In genomic region chr21:15059397-15059796, GRCh38 we compare ENCODE assay signal across 15 cellular contexts. TPM values are rescaled to one million over a fixed set of nuclear protein-coding genes. Genes with fewer than 3 reads are reported as not detected.
A peak's percentile ranks its signal among the peaks of the same experiment; 100 is the strongest.
DNase-seq lines count a peak whose midpoint lies in the region; ATAC-seq and TF ChIP-seq lines count a peak whose summit lies in the region.
"Had no signal": no experiment of that assay in that cellular context is flagged by ENCODE, and none has a peak within 500 bp of the region (broad histone marks: within the 10 kb centered on the region; RNA-seq: fewer than 3 reads in every experiment).

No MANE protein-coding gene starts in this region.

- H3K27me3 ChIP-seq in spleen (replicated peaks in 1 of 7) = no peaks in the 10 kb centered on the region

- no peak for ATAC-seq in activated T-cell treated with anti-CD3 and anti-CD28 coated beads, Interleukin-2, amount 50 U/mL, for 72 hours (replicated peaks in 1 of 2)
- ATAC-seq in activated B cell treated with CpG ODN at 0.5 μM for 24 hours (ENCODE audit: low read depth) (no peak), Right ventricle myocardium superior (ENCODE audit: poor library complexity) (no peak), HG03135 (IDR thresholded peaks at IDR 0.05; ENCODE audit: unreplicated experiment) (no peak)
- ATAC-seq: CD8-positive, alpha-beta T cell had no signal

- peaks cover 88% of the 10 kb centered on the region for H3K4me1 Mint-ChIP-seq in activated T-cell treated with anti-CD3 and anti-CD28 coated beads, Interleukin-2, amount 50 U/mL, for 24 hours (ENCODE audit: low read depth)
- H3K4me1 Mint-ChIP-seq in activated T-cell treated with anti-CD3 and anti-CD28 coated beads, Interleukin-2, amount 50 U/mL, for 72 hours (ENCODE audit: low read depth) = peaks cover 89% of the 10 kb centered on the region
- H3K4me1 Mint-ChIP-seq in activated B cell treated with CpG ODN at 0.5 μM for 24 hours (peaks cover 89% of the 10 kb centered on the region), mesothelial cell of epicardium (peaks cover 79% of the 10 kb centered on the region)

- H3K36me3 ChIP-seq in spleen = no peaks in the 10 kb centered on the region

- H3K4me3 ChIP-seq in spleen = peak overlapping the region in 1 of 8 donors; percentile 3

- TF ChIP-seq POLR2A in spleen (IDR thresholded peaks at IDR 0.05) = no peak

- H3K9me3 Mint-ChIP-seq in activated T-cell treated with anti-CD3 and anti-CD28 coated beads, Interleukin-2, amount 50 U/mL, for 24 hours = no peaks in the 10 kb centered on the region
- no peaks in the 10 kb centered on the region for H3K9me3 Mint-ChIP-seq in activated T-cell treated with anti-CD3 and anti-CD28 coated beads, Interleukin-2, amount 50 U/mL, for 72 hours
- H3K9me3 Mint-ChIP-seq in activated B cell treated with CpG ODN at 0.5 μM for 24 hours = no peaks in the 10 kb centered on the region
- H3K9me3 Mint-ChIP-seq in mesothelial cell of epicardium = no peaks in the 10 kb centered on the region
- H3K9me3 Mint-ChIP-seq: CD8-positive, alpha-beta T cell; central memory CD8-positive, alpha-beta T cell had no signal

- DNase-seq in activated T-cell treated with anti-CD3 and anti-CD28 coated beads, Interleukin-2, amount 50 U/mL, for 24 hours = no peak
- DNase-seq in activated T-cell treated with anti-CD3 and anti-CD28 coated beads, Interleukin-2, amount 50 U/mL, for 72 hours = no peak
- DNase-seq in activated B cell treated with CpG ODN at 0.5 μM for 24 hours (no peak), mesothelial cell of epicardium (ENCODE audit: low spot score in 2 of 2, unreplicated experiment in 2 of 2) (no peak), spleen (no peak), Right ventricle myocardium superior (no peak), NCI-H524 (lab: John Stamatoyannopoulos, UW) (no peak)
- DNase-seq: 8988T; CD8-positive, alpha-beta T cell; NCI-H1092 treated with DMSO at 0.1 percent for 48 hours; NCI-H345 had no signal

- POLR2A ChIA-PET in activated B cell treated with CpG ODN at 0.5 μM for 24 hours (lab: Charles Lee) = no interaction called here

- H3K27ac ChIP-seq in spleen = peak overlapping the region in 6 of 8 donors; percentile 46 to 92 (median 53)
- H3K27ac ChIP-seq: parathyroid adenoma, VCaP had no signal

- peak overlapping the region; percentile 38 for H3K27ac Mint-ChIP-seq in activated T-cell treated with anti-CD3 and anti-CD28 coated beads, Interleukin-2, amount 50 U/mL, for 24 hours
- no peak overlapping the region for H3K27ac Mint-ChIP-seq in activated T-cell treated with anti-CD3 and anti-CD28 coated beads, Interleukin-2, amount 50 U/mL, for 72 hours
- H3K27ac Mint-ChIP-seq in activated B cell treated with CpG ODN at 0.5 μM for 24 hours (peak overlapping the region; percentile 57), mesothelial cell of epicardium (peak overlapping the region; percentile 85)

- intact Hi-C loops in activated B cell treated with CpG ODN at 0.5 μM for 24 hours (cut with micrococcal nuclease) = no loop called here
- intact Hi-C loops in spleen (cut with DNase I; ENCODE audit: low total_unique reads) = no loop called here
- intact Hi-C loops in Right ventricle myocardium superior (cut with DNase I) = no loop called here

- no peaks in the 10 kb centered on the region for H3K27me3 Mint-ChIP-seq in activated T-cell treated with anti-CD3 and anti-CD28 coated beads, Interleukin-2, amount 50 U/mL, for 24 hours
- no peaks in the 10 kb centered on the region for H3K27me3 Mint-ChIP-seq in activated T-cell treated with anti-CD3 and anti-CD28 coated beads, Interleukin-2, amount 50 U/mL, for 72 hours (ENCODE audit: low read depth)
- H3K27me3 Mint-ChIP-seq in activated B cell treated with CpG ODN at 0.5 μM for 24 hours = no peaks in the 10 kb centered on the region
- H3K27me3 Mint-ChIP-seq in mesothelial cell of epicardium (ENCODE audit: low read depth) = no peaks in the 10 kb centered on the region

- H3K36me3 Mint-ChIP-seq in activated T-cell treated with anti-CD3 and anti-CD28 coated beads, Interleukin-2, amount 50 U/mL, for 24 hours (ENCODE audit: low read depth) = peaks cover 7% of the 10 kb centered on the region
- peaks cover 0 to 2% of the 10 kb centered on the region in 2 donors for H3K36me3 Mint-ChIP-seq in activated T-cell treated with anti-CD3 and anti-CD28 coated beads, Interleukin-2, amount 50 U/mL, for 72 hours (ENCODE audit: insufficient read depth in 2 of 2)
- H3K36me3 Mint-ChIP-seq in activated B cell treated with CpG ODN at 0.5 μM for 24 hours (ENCODE audit: low read depth) = no peaks in the 10 kb centered on the region
- no peaks in the 10 kb centered on the region for H3K36me3 Mint-ChIP-seq in mesothelial cell of epicardium

- H3K9me3 ChIP-seq in spleen = no peaks in the 10 kb centered on the region

- H3K4me3 Mint-ChIP-seq in activated T-cell treated with anti-CD3 and anti-CD28 coated beads, Interleukin-2, amount 50 U/mL, for 24 hours = no peak overlapping the region
- no peak overlapping the region for H3K4me3 Mint-ChIP-seq in activated T-cell treated with anti-CD3 and anti-CD28 coated beads, Interleukin-2, amount 50 U/mL, for 72 hours
- H3K4me3 Mint-ChIP-seq in activated B cell treated with CpG ODN at 0.5 μM for 24 hours = peak overlapping the region; percentile 63
- no peak overlapping the region for H3K4me3 Mint-ChIP-seq in mesothelial cell of epicardium

- TF ChIP-seq CTCF in activated B cell treated with CpG ODN at 0.5 μM for 24 hours (IDR thresholded peaks at IDR 0.05) (no peak), mesothelial cell of epicardium (IDR thresholded peaks at IDR 0.05; ENCODE audit: unreplicated experiment) (no peak), spleen (IDR thresholded peaks at IDR 0.05 in 8 of 11, conservative IDR thresholded peaks at IDR 0.05 in 3 of 11) (no peak)

- CTCF ChIA-PET in activated B cell treated with CpG ODN at 0.5 μM for 24 hours (lab: Charles Lee) = interaction anchor here (0.7 to 1.2 kb wide), 2 partner anchors 13 to 423 kb away, joined by 3 read pairs; no protein-coding TSS in a partner anchor

- H3K4me1 ChIP-seq in spleen = peaks cover 58 to 97% (median 85%) of the 10 kb centered on the region in 6 donors
- H3K4me1 ChIP-seq: parathyroid adenoma had no signal

RNA-seq across cellular contexts. Expression of gene NRIP1, which starts 5.4 kb away (rescaled TPM):
- total RNA-seq in activated T-cell treated with anti-CD3 and anti-CD28 coated beads, Interleukin-2, amount 50 U/mL, for 72 hours = 10 to 100 TPM; 14.1 to 18.1 TPM
- total RNA-seq in activated B cell treated with CpG ODN at 0.5 μM for 24 hours (24.6 and 26.6 TPM in 2 replicates), mesothelial cell of epicardium (86.4 to 104 TPM (median 92.8 TPM) in 3 replicates), spleen (10 to 100 TPM; 49.4 to 67.8 (median 53.8) TPM), Right ventricle myocardium superior (15.4 TPM)
- polyA plus RNA-seq in spleen = 1 to 10 TPM; 5.2 to 7.4 (median 6.5) TPM
